Comparison of ENCODE assay signal across 1 cellular context in genomic region chr12:4276524-4277204, GRCh38.
A peak's percentile ranks its signal among the peaks of the same experiment; 100 is the strongest.
TF ChIP-seq lines count a peak whose summit lies in the region.

No MANE protein-coding gene starts in this region.

TF ChIP-seq in HepG2, 621 proteins besides CTCF, POLR2A, EP300 and RAD21 (continues in another document):
- peak; percentile 30; the same call in 1 of the 2 replicates for TF ChIP-seq HDAC2 (CRISPR knock-in tag; IDR thresholded peaks at IDR 0.05)
- no peak for TF ChIP-seq NFATC3 (CRISPR knock-in tag; IDR thresholded peaks at IDR 0.05)
- TF ChIP-seq HCFC1 (IDR thresholded peaks at IDR 0.05; ENCODE audit: low read depth, low read length): no peak
- no peak for TF ChIP-seq ZNF383 (CRISPR knock-in tag; IDR thresholded peaks at IDR 0.05; ENCODE audit: borderline replicate concordance)
- TF ChIP-seq ZNF556 (CRISPR knock-in tag; IDR thresholded peaks at IDR 0.05; ENCODE audit: borderline replicate concordance): no peak; the same call in 1 of the 2 replicates
- no peak for TF ChIP-seq PREB (CRISPR knock-in tag; IDR thresholded peaks at IDR 0.05)
- peak; percentile 55; the same call in 1 of the 2 replicates for TF ChIP-seq JUN (CRISPR knock-in tag; IDR thresholded peaks at IDR 0.05)
- no peak for TF ChIP-seq THAP7 (CRISPR knock-in tag; IDR thresholded peaks at IDR 0.05)
- TF ChIP-seq ZNF616 (CRISPR knock-in tag; IDR thresholded peaks at IDR 0.05; ENCODE audit: low read depth): no peak
- TF ChIP-seq CENPX (CRISPR knock-in tag; IDR thresholded peaks at IDR 0.05): no peak
- no peak for TF ChIP-seq SIX1 (CRISPR knock-in tag; IDR thresholded peaks at IDR 0.05; ENCODE audit: borderline replicate concordance)
- no peak for TF ChIP-seq ZNF296 (CRISPR knock-in tag; conservative IDR thresholded peaks at IDR 0.05)
- no peak for TF ChIP-seq E2F1 (CRISPR knock-in tag; IDR thresholded peaks at IDR 0.05)
- no peak for TF ChIP-seq ZBTB37 (CRISPR knock-in tag; IDR thresholded peaks at IDR 0.05)
- no peak for TF ChIP-seq ASH2L (IDR thresholded peaks at IDR 0.05; ENCODE audit: insufficient read length, low read depth, low read length)
- TF ChIP-seq ZNF329 (CRISPR knock-in tag; IDR thresholded peaks at IDR 0.05; ENCODE audit: low read depth): no peak
- no peak for TF ChIP-seq ZNF629 (CRISPR knock-in tag; conservative IDR thresholded peaks at IDR 0.05)
- TF ChIP-seq THRA (CRISPR knock-in tag; IDR thresholded peaks at IDR 0.05; ENCODE audit: borderline replicate concordance): 0 out of 2 replicates have a peak, but pooled peaks have one; percentile 21
- no peak for TF ChIP-seq ZNF263 (CRISPR knock-in tag; IDR thresholded peaks at IDR 0.05)
- no peak for TF ChIP-seq ZBTB20 (CRISPR knock-in tag; IDR thresholded peaks at IDR 0.05; ENCODE audit: borderline replicate concordance, low read depth)
- no peak for TF ChIP-seq NBN (conservative IDR thresholded peaks at IDR 0.05)
- no peak; the same call in none of the 2 replicates for TF ChIP-seq POGZ (CRISPR knock-in tag; IDR thresholded peaks at IDR 0.05)
- no peak for TF ChIP-seq RNF2 (conservative IDR thresholded peaks at IDR 0.05; ENCODE audit: low read depth)
- no peak for TF ChIP-seq NFE2 (CRISPR knock-in tag; IDR thresholded peaks at IDR 0.05)
- no peak for TF ChIP-seq ZBTB34 (CRISPR knock-in tag; IDR thresholded peaks at IDR 0.05)
- no peak for TF ChIP-seq XBP1 (CRISPR knock-in tag; IDR thresholded peaks at IDR 0.05)
- TF ChIP-seq TBX3 (IDR thresholded peaks at IDR 0.05; ENCODE audit: borderline replicate concordance): no peak
- TF ChIP-seq ZNF34 (CRISPR knock-in tag; IDR thresholded peaks at IDR 0.05; ENCODE audit: borderline replicate concordance): no peak
- no peak for TF ChIP-seq TAF1 (CRISPR knock-in tag; IDR thresholded peaks at IDR 0.05)
- no peak for TF ChIP-seq CENPT (CRISPR knock-in tag; IDR thresholded peaks at IDR 0.05; ENCODE audit: low read depth)
- TF ChIP-seq NR1H2 (CRISPR knock-in tag; IDR thresholded peaks at IDR 0.05; ENCODE audit: borderline replicate concordance, low read depth): no peak
- 0 out of 2 replicates have a peak, but pooled peaks have one; percentile 35 for TF ChIP-seq ELF3 (CRISPR knock-in tag; IDR thresholded peaks at IDR 0.05)
- no peak for TF ChIP-seq SMAD9 (CRISPR knock-in tag; IDR thresholded peaks at IDR 0.05)
- TF ChIP-seq THAP11 (CRISPR knock-in tag; IDR thresholded peaks at IDR 0.05): no peak
- TF ChIP-seq ZNF264 (CRISPR knock-in tag; IDR thresholded peaks at IDR 0.05): no peak
- TF ChIP-seq ZSCAN22 (CRISPR knock-in tag; IDR thresholded peaks at IDR 0.05): no peak
- no peak for TF ChIP-seq ZNF17 (CRISPR knock-in tag; IDR thresholded peaks at IDR 0.05)
- TF ChIP-seq ZNF569 (CRISPR knock-in tag; IDR thresholded peaks at IDR 0.05; ENCODE audit: borderline replicate concordance): no peak
- TF ChIP-seq ZNF142 (CRISPR knock-in tag; IDR thresholded peaks at IDR 0.05): no peak
- TF ChIP-seq ZNF224 (CRISPR knock-in tag; IDR thresholded peaks at IDR 0.05): no peak
- TF ChIP-seq ZNF18 (CRISPR knock-in tag; IDR thresholded peaks at IDR 0.05; ENCODE audit: insufficient replicate concordance): no peak
- TF ChIP-seq ZNF781 (CRISPR knock-in tag; IDR thresholded peaks at IDR 0.05; ENCODE audit: borderline replicate concordance, not compliant biosample characterization): no peak
- TF ChIP-seq ZNF891 (CRISPR knock-in tag; IDR thresholded peaks at IDR 0.05): no peak
- no peak for TF ChIP-seq ZNF503 (CRISPR knock-in tag; IDR thresholded peaks at IDR 0.05)
- TF ChIP-seq GPN1 (CRISPR knock-in tag; IDR thresholded peaks at IDR 0.05; ENCODE audit: borderline replicate concordance): no peak
- no peak for TF ChIP-seq ZNF567 (CRISPR knock-in tag; IDR thresholded peaks at IDR 0.05; ENCODE audit: borderline replicate concordance)
- TF ChIP-seq ATM (IDR thresholded peaks at IDR 0.05; ENCODE audit: borderline replicate concordance): no peak
- no peak for TF ChIP-seq PRDM4 (CRISPR knock-in tag; IDR thresholded peaks at IDR 0.05; ENCODE audit: borderline replicate concordance)
- no peak for TF ChIP-seq PLRG1 (conservative IDR thresholded peaks at IDR 0.05)
- TF ChIP-seq IKZF1 (IDR thresholded peaks at IDR 0.05): no peak
